1 cellular context compared by ENCODE assay signal in the genomic region with DNA sequence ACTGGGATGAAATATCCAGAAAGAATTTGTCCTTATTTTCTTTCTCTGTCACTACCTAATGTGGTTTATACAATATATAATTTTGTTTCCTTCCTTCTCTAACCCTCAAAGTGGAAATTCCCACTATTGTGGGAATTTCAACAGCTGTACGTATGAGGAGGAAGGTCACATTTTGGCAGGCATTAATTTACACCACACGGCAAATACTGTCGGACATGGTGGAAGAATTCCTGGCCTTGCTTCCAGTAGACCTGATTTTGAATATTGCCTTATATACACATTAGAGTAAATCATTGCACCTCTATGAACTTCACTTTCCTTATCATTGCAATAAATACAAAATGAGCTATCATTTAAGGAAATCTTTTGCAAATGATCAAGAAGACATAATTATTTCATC.
TF ChIP-seq lines count a peak whose summit lies in the region.

No MANE protein-coding gene starts in this region.

TF ChIP-seq in GM23338, 12 proteins besides CTCF, POLR2A, EP300 and RAD21 (continued from another document):
- TF ChIP-seq ZNF462 (CRISPR knock-in tag; IDR thresholded peaks at IDR 0.05) (no peak), NANOG (IDR thresholded peaks at IDR 0.05; ENCODE audit: borderline replicate concordance) (no peak), STAT1 (IDR thresholded peaks at IDR 0.05; ENCODE audit: unreplicated experiment) (no peak), EZH2 (IDR thresholded peaks at IDR 0.05; ENCODE audit: low read depth, unreplicated experiment) (no peak), ZNF114 (CRISPR knock-in tag; IDR thresholded peaks at IDR 0.05) (no peak), JUNB (IDR thresholded peaks at IDR 0.05; ENCODE audit: unreplicated experiment) (no peak), ZNF331 (CRISPR knock-in tag; IDR thresholded peaks at IDR 0.05; ENCODE audit: low read depth) (no peak), CREB1 (CRISPR knock-in tag; IDR thresholded peaks at IDR 0.05; ENCODE audit: low read depth) (no peak)
- TF ChIP-seq, protein P1, sequence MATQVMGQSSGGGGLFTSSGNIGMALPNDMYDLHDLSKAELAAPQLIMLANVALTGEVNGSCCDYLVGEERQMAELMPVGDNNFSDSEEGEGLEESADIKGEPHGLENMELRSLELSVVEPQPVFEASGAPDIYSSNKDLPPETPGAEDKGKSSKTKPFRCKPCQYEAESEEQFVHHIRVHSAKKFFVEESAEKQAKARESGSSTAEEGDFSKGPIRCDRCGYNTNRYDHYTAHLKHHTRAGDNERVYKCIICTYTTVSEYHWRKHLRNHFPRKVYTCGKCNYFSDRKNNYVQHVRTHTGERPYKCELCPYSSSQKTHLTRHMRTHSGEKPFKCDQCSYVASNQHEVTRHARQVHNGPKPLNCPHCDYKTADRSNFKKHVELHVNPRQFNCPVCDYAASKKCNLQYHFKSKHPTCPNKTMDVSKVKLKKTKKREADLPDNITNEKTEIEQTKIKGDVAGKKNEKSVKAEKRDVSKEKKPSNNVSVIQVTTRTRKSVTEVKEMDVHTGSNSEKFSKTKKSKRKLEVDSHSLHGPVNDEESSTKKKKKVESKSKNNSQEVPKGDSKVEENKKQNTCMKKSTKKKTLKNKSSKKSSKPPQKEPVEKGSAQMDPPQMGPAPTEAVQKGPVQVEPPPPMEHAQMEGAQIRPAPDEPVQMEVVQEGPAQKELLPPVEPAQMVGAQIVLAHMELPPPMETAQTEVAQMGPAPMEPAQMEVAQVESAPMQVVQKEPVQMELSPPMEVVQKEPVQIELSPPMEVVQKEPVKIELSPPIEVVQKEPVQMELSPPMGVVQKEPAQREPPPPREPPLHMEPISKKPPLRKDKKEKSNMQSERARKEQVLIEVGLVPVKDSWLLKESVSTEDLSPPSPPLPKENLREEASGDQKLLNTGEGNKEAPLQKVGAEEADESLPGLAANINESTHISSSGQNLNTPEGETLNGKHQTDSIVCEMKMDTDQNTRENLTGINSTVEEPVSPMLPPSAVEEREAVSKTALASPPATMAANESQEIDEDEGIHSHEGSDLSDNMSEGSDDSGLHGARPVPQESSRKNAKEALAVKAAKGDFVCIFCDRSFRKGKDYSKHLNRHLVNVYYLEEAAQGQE (IDR thresholded peaks at IDR 0.05; ENCODE audit: unreplicated experiment), result no peak
TF ChIP-seq in GM23338: peak in this region for 0.
